ENCODE assay signal across 8 cellular contexts in the genomic region with DNA sequence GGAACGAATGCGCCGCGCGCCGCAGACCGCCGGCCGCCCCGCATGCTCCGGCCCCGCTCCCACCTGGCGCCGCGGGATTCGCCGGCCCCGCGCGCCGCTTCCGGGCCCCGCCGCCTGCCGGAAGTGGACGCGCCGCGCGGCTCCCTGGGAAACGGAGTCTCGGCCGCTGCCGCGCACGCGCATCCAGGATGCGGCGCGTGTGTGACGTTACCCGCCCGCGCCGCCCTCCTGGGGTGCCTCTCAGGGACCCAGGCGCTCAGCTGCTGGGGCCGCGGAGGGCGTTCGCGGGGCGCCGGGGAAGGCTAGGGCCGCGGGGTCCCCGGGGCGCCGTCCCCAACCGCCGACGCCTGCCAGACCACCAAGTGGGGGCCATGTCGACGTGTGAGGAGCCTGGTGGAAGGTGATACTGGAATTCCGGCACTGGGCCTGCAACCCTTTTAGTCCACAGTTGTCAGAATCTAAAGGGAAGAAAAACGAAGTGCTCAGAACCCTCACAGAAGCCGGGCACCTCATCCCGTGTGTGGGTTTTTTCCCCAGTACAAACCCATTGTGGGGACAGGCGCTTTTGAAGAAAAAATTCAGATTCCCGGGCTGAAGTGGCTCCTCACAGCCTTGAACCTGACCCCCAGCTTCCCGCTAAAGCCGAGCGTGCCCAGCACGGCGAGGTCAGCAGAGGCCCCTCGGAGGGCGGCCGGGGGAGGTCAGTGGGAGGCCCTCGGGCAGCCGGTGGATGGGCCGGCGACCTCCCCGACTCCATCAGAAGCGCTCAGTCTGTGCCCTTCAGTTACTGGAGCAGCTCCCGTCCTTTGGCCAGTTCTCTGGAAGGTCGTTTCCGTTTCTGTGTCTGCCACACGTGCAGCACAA. TPM values are rescaled to one million over a fixed set of nuclear protein-coding genes. Genes with fewer than 3 reads are reported as not detected.
A peak's percentile ranks its signal among the peaks of the same experiment; 100 is the strongest.
DNase-seq lines count a peak whose midpoint lies in the region; ATAC-seq and TF ChIP-seq lines count a peak whose summit lies in the region.

A gene with protein sequence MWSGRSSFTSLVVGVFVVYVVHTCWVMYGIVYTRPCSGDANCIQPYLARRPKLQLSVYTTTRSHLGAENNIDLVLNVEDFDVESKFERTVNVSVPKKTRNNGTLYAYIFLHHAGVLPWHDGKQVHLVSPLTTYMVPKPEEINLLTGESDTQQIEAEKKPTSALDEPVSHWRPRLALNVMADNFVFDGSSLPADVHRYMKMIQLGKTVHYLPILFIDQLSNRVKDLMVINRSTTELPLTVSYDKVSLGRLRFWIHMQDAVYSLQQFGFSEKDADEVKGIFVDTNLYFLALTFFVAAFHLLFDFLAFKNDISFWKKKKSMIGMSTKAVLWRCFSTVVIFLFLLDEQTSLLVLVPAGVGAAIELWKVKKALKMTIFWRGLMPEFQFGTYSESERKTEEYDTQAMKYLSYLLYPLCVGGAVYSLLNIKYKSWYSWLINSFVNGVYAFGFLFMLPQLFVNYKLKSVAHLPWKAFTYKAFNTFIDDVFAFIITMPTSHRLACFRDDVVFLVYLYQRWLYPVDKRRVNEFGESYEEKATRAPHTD (minus strand): TSS at position 125 of the 864 bp plus-strand sequence. CDS start 258 bp downstream, outside the sequence.

- H3K36me3 ChIP-seq in KOPT-K1 (ENCODE audit: insufficient read depth, low read length) = peaks cover 36% of the 10 kb centered on the region

- H3K27me3 Mint-ChIP-seq in activated T-helper 2 cell treated with anti-CD3 and anti-CD28 coated beads, Interferon-gamma antibody, Interleukin-2, Interleukin-4, amounts not matched to agents 10 μg/mL and 5 μg/mL and 100 μg/mL, durations not matched to agents 14 hours and 24 hours and 36 hours (ENCODE audit: low read depth) = no peaks in the 10 kb centered on the region
- no peaks in the 10 kb centered on the region for H3K27me3 Mint-ChIP-seq in natural killer cell (ENCODE audit: low read depth in 2 of 2)

- H3K36me3 Mint-ChIP-seq in activated T-helper 2 cell treated with anti-CD3 and anti-CD28 coated beads, Interferon-gamma antibody, Interleukin-2, Interleukin-4, amounts not matched to agents 10 μg/mL and 5 μg/mL and 100 μg/mL, durations not matched to agents 14 hours and 24 hours and 36 hours (ENCODE audit: low read depth) = peaks cover 33% of the 10 kb centered on the region
- H3K36me3 Mint-ChIP-seq in natural killer cell = no peaks in the 10 kb centered on the region

- no peaks in the 10 kb centered on the region for H3K9me3 Mint-ChIP-seq in activated T-helper 2 cell treated with anti-CD3 and anti-CD28 coated beads, Interferon-gamma antibody, Interleukin-2, Interleukin-4, amounts not matched to agents 10 μg/mL and 5 μg/mL and 100 μg/mL, durations not matched to agents 14 hours and 24 hours and 36 hours
- no peaks in the 10 kb centered on the region for H3K9me3 Mint-ChIP-seq in natural killer cell

- H3K27ac Mint-ChIP-seq in activated T-helper 2 cell treated with anti-CD3 and anti-CD28 coated beads, Interferon-gamma antibody, Interleukin-2, Interleukin-4, amounts not matched to agents 10 μg/mL and 5 μg/mL and 100 μg/mL, durations not matched to agents 14 hours and 24 hours and 36 hours = peak within 1 kb of the TSS; percentile 89
- peak within 1 kb of the TSS; percentile 80 to 84 for H3K27ac Mint-ChIP-seq in natural killer cell

- intact Hi-C loops in activated T-helper 2 cell treated with anti-CD3 and anti-CD28 coated beads, Interferon-gamma antibody, Interleukin-2, Interleukin-4, amounts not matched to agents 10 μg/mL and 5 μg/mL and 100 μg/mL, durations not matched to agents 14 hours and 24 hours and 36 hours (cut with micrococcal nuclease) = loop anchor here (2.0 to 10.0 kb wide), 2 partner anchors 42 to 50 kb away; a partner anchor contains a TSS
- intact Hi-C loops in natural killer cell (cut with micrococcal nuclease) = loop anchor here (2.0 kb wide), 1 partner anchor 42 kb away; no protein-coding TSS in a partner anchor

- H3K27ac ChIP-seq in KOPT-K1 (ENCODE audit: low read depth, low read length, poor library complexity, severe bottlenecking) = peak within 1 kb of the TSS; percentile 84

- H3K4me1 Mint-ChIP-seq in activated T-helper 2 cell treated with anti-CD3 and anti-CD28 coated beads, Interferon-gamma antibody, Interleukin-2, Interleukin-4, amounts not matched to agents 10 μg/mL and 5 μg/mL and 100 μg/mL, durations not matched to agents 14 hours and 24 hours and 36 hours (ENCODE audit: low read depth) = peaks cover 19% of the 10 kb centered on the region
- H3K4me1 Mint-ChIP-seq in natural killer cell = peaks cover 16 to 22% of the 10 kb centered on the region in 2 donors

- DNase-seq in DMS79 treated with DMSO at 0.1 percent for 48 hours (lab: John Stamatoyannopoulos, UW) = peak; percentile 45
- DNase-seq in RPMI8226 = peak; percentile 98
- DNase-seq in activated T-helper 2 cell treated with anti-CD3 and anti-CD28 coated beads, Interferon-gamma antibody, Interleukin-2, Interleukin-4, amounts not matched to agents 10 μg/mL and 5 μg/mL and 100 μg/mL, durations not matched to agents 14 hours and 24 hours and 36 hours (ENCODE audit: low spot score) = peak; percentile 86
- peak; percentile 77 for DNase-seq in fibroblast of peridontal ligament (ENCODE audit: extremely low read depth)
- peak; percentile 90 for DNase-seq in natural killer cell
- DNase-seq in stimulated activated naive CD4-positive, alpha-beta T cell (lab: John Stamatoyannopoulos, UW) = peak; percentile 80 to 90 (median 82)

- ATAC-seq in GM21786 (IDR thresholded peaks at IDR 0.05; ENCODE audit: unreplicated experiment) (peak; percentile 72), natural killer cell (peak; percentile 92 to 96 (median 93))

- no peaks in the 10 kb centered on the region for H3K9me3 ChIP-seq in KOPT-K1 (ENCODE audit: insufficient read depth, low read length, poor library complexity, severe bottlenecking)

- H3K4me3 Mint-ChIP-seq in activated T-helper 2 cell treated with anti-CD3 and anti-CD28 coated beads, Interferon-gamma antibody, Interleukin-2, Interleukin-4, amounts not matched to agents 10 μg/mL and 5 μg/mL and 100 μg/mL, durations not matched to agents 14 hours and 24 hours and 36 hours (ENCODE audit: low read depth) = peak within 1 kb of the TSS; percentile 93
- H3K4me3 Mint-ChIP-seq in natural killer cell = peak within 1 kb of the TSS; percentile 87

- no peak for TF ChIP-seq CTCF in natural killer cell (IDR thresholded peaks at IDR 0.05)

RNA-seq across cellular contexts. Expression of the gene that starts here (rescaled TPM):
- total RNA-seq in activated T-helper 2 cell treated with anti-CD3 and anti-CD28 coated beads, Interferon-gamma antibody, Interleukin-2, Interleukin-4, amounts not matched to agents 10 μg/mL and 5 μg/mL and 100 μg/mL, durations not matched to agents 14 hours and 24 hours and 36 hours = 102 and 107 TPM in 2 replicates
- total RNA-seq in natural killer cell = 100 to 1,000 TPM in 1 of 3 donors, 10 to 100 TPM in 2; 67.1 to 105 (median 97.5) TPM

Comparison
In these comparisons a context has a peak if more than half of its experiments do, and no peak if none do; other contexts are left out.
1. Peak in every context shown above with its lines: DNase-seq, ATAC-seq and H3K27ac ChIP-seq.
2. DNase-seq: peak in every context shown above with its lines; median percentile 98 in RPMI8226; 90 in natural killer cell; 86 in activated T-helper 2 cell treated with anti-CD3 and anti-CD28 coated beads, Interferon-gamma antibody, Interleukin-2, Interleukin-4, amounts not matched to agents 10 μg/mL and 5 μg/mL and 100 μg/mL, durations not matched to agents 14 hours and 24 hours and 36 hours; 82 in stimulated activated naive CD4-positive, alpha-beta T cell; 77 in fibroblast of peridontal ligament; 45 in DMS79 treated with DMSO at 0.1 percent for 48 hours.